7 cellular contexts compared by ENCODE assay signal in genomic region chr10:60944159-60944909, GRCh38.
DNase-seq lines count a peak whose midpoint lies in the region; ATAC-seq and TF ChIP-seq lines count a peak whose summit lies in the region.

RHOBTB1 (minus strand) TSS chr10:60944185; CDS start chr10:60911542, 32,643 bp downstream.

- H3K4me3 ChIP-seq in Loucy (ENCODE audit: low read length, poor library complexity, severe bottlenecking): peak within 1 kb of the TSS; percentile 74

- no peak for TF ChIP-seq CTCF in Loucy (conservative IDR thresholded peaks at IDR 0.05; ENCODE audit: low read length)

- peaks cover 9% of the 10 kb centered on the region for H3K4me1 ChIP-seq in Loucy (ENCODE audit: insufficient read depth, low read length, poor library complexity, severe bottlenecking)

- no peaks in the 10 kb centered on the region for H3F3A ChIP-seq in Loucy (ENCODE audit: low read depth)

- H3K79me2 ChIP-seq in Loucy (ENCODE audit: insufficient read depth, low read length): no peaks in the 10 kb centered on the region

- DNase-seq in ELR (ENCODE audit: low read depth): peak; percentile 75
- DNase-seq in T1000 (lab: John Stamatoyannopoulos, UW): peak; percentile 64
- DNase-seq in ecto neural progenitor cell (ENCODE audit: low spot score): peak; percentile 84
- peak; percentile 95 for DNase-seq in left kidney (ENCODE audit: low read depth, low spot score)
- peak; percentile 34 for DNase-seq in stimulated activated CD8-positive, alpha-beta memory T cell treated with anti-CD3 and anti-CD28 coated beads, Interleukin-4, amount 100 ng/mL, for 48 hours

- peak within 1 kb of the TSS; percentile 85 for H3K4me2 ChIP-seq in Loucy (ENCODE audit: low read depth, low read length, poor library complexity, severe bottlenecking)

- no peaks in the 10 kb centered on the region for H3K9me2 ChIP-seq in Loucy (replicated peaks; ENCODE audit: low read depth, low read length)

- H3K9me3 ChIP-seq in Loucy (ENCODE audit: insufficient read depth, low read depth, low read length): no peaks in the 10 kb centered on the region

- H4K20me1 ChIP-seq in Loucy (ENCODE audit: insufficient read depth, low read length, poor library complexity, severe bottlenecking): no peaks in the 10 kb centered on the region

- peak within 1 kb of the TSS; percentile 68 for H3K9ac ChIP-seq in Loucy (ENCODE audit: low read depth, low read length, poor library complexity, severe bottlenecking)

- no peaks in the 10 kb centered on the region for H3K36me3 ChIP-seq in Loucy (ENCODE audit: insufficient read depth, low read length)

- H2AFZ ChIP-seq in Loucy (ENCODE audit: low read length): peak within 1 kb of the TSS; percentile 92

- peak; percentile 58 for ATAC-seq in GM21825 (IDR thresholded peaks at IDR 0.05; ENCODE audit: unreplicated experiment)

- peaks cover 5% of the 10 kb centered on the region for H3K27me3 ChIP-seq in Loucy (ENCODE audit: insufficient read depth, low read length, poor library complexity, severe bottlenecking)

Comparison
In these comparisons a context has a peak if more than half of its experiments do, and no peak if none do; other contexts are left out.
1. Peak in every context shown above with its lines: DNase-seq, ATAC-seq and H3K4me3 ChIP-seq.
2. DNase-seq: peak in every context shown above with its lines; median percentile 95 in left kidney; 84 in ecto neural progenitor cell; 75 in ELR; 64 in T1000; 34 in stimulated activated CD8-positive, alpha-beta memory T cell treated with anti-CD3 and anti-CD28 coated beads, Interleukin-4, amount 100 ng/mL, for 48 hours.